In genomic region chr2:210626849-210627248, GRCh38 we compare ENCODE assay signal across 14 cellular contexts.
DNase-seq lines count a peak whose midpoint lies in the region; ATAC-seq, FAIRE-seq and TF ChIP-seq lines count a peak whose summit lies in the region.
"Had no signal": no experiment of that assay in that cellular context is flagged by ENCODE, and none has a peak within 500 bp of the region (broad histone marks: within the 10 kb centered on the region; RNA-seq: fewer than 3 reads in every experiment).

No MANE protein-coding gene starts in this region.

- H3K79me2 ChIP-seq in astrocyte (ENCODE audit: insufficient read depth, low read length) = no peaks in the 10 kb centered on the region

- H3K27me3 ChIP-seq in GM06990 (replicated peaks; ENCODE audit: control insufficient read depth, insufficient read depth, low read length) (no peaks in the 10 kb centered on the region), astrocyte (ENCODE audit: insufficient read depth, low read length) (no peaks in the 10 kb centered on the region)

- DNase-seq in GM06990 (ENCODE audit: extremely low read depth, insufficient read length) (peak; percentile 16), astrocyte (ENCODE audit: low read depth) (peak; percentile 48), kidney tubule cell (ENCODE audit: low spot score) (peak; percentile 63), HT-29 (ENCODE audit: low spot score) (no peak), cortex of kidney (lab: John Stamatoyannopoulos, UW) (no peak), HTR-8/SVneo (ENCODE audit: insufficient read length, low spot score) (no peak)
- DNase-seq: activated CD4-positive, alpha-beta T cell treated with anti-CD3 and anti-CD28 coated beads, Interleukin-2, amount 50 U/mL, for 1 hour; activated gamma-delta T cell treated with Interleukin-2 at 50 U/mL for 16 hours; CD4-positive, CD25-positive, alpha-beta regulatory T cell; left ventricle myocardium superior; NCI-H2029; T-cell had no signal

- H3K36me3 Mint-ChIP-seq in astrocyte (ENCODE audit: low read depth, unreplicated experiment) = no peaks in the 10 kb centered on the region
- H3K36me3 Mint-ChIP-seq: CD4-positive, CD25-positive, alpha-beta regulatory T cell; T-cell had no signal

- no peak overlapping the region for H3K4me3 Mint-ChIP-seq in astrocyte (ENCODE audit: unreplicated experiment)
- H3K4me3 Mint-ChIP-seq: CD4-positive, CD25-positive, alpha-beta regulatory T cell; T-cell had no signal

- H3K4me3 ChIP-seq in GM06990 (replicated peaks; ENCODE audit: low read depth, low read length) (no peak overlapping the region), astrocyte (ENCODE audit: insufficient read depth, low read depth, low read length) (no peak overlapping the region)

- H3K9me3 ChIP-seq in astrocyte (ENCODE audit: insufficient read depth, low read depth, low read length) = no peaks in the 10 kb centered on the region

- FAIRE-seq in astrocyte (lab: Jason Lieb, UNC) = no peak
- FAIRE-seq in HTR-8/SVneo (lab: Jason Lieb, UNC) = no peak

- peak overlapping the region; percentile 73 for H3K4me2 ChIP-seq in astrocyte (ENCODE audit: low read length)

- peak overlapping the region; percentile 20 for H3K27ac Mint-ChIP-seq in astrocyte (ENCODE audit: unreplicated experiment)
- H3K27ac Mint-ChIP-seq: CD4-positive, CD25-positive, alpha-beta regulatory T cell; T-cell had no signal

- peak overlapping the region; percentile 47 for H2AFZ ChIP-seq in astrocyte (ENCODE audit: low read depth, low read length)

- no peaks in the 10 kb centered on the region for H4K20me1 ChIP-seq in astrocyte (ENCODE audit: insufficient read depth, low read length)

- H3K4me1 ChIP-seq in astrocyte (ENCODE audit: insufficient read depth, low read length) = peaks cover 3% of the 10 kb centered on the region

- peak overlapping the region; percentile 19 for H3K27ac ChIP-seq in astrocyte (ENCODE audit: low read depth, low read length)

- no peaks in the 10 kb centered on the region for H3K27me3 Mint-ChIP-seq in astrocyte (ENCODE audit: low read depth, unreplicated experiment)
- H3K27me3 Mint-ChIP-seq: CD4-positive, CD25-positive, alpha-beta regulatory T cell; T-cell had no signal

- peaks cover 8% of the 10 kb centered on the region for H3K4me1 Mint-ChIP-seq in astrocyte (ENCODE audit: low read depth, unreplicated experiment)
- H3K4me1 Mint-ChIP-seq: CD4-positive, CD25-positive, alpha-beta regulatory T cell; T-cell had no signal

- H3K36me3 ChIP-seq in GM06990 (ENCODE audit: control insufficient read depth, insufficient read depth, low read length) = no peaks in the 10 kb centered on the region
- no peaks in the 10 kb centered on the region for H3K36me3 ChIP-seq in astrocyte (ENCODE audit: insufficient read depth, low read length)

- no peak overlapping the region for H3K9ac ChIP-seq in astrocyte (ENCODE audit: low read length)

- H3K9me3 Mint-ChIP-seq in astrocyte (ENCODE audit: unreplicated experiment) = no peaks in the 10 kb centered on the region
- H3K9me3 Mint-ChIP-seq: CD4-positive, CD25-positive, alpha-beta regulatory T cell; T-cell had no signal

- ATAC-seq in HG03442 (IDR thresholded peaks at IDR 0.05; ENCODE audit: unreplicated experiment) = peak; percentile 54
- ATAC-seq in HG03196 (IDR thresholded peaks at IDR 0.05; ENCODE audit: unreplicated experiment) = no peak
- ATAC-seq: left ventricle myocardium superior, T-cell had no signal

- TF ChIP-seq CTCF in GM06990 (IDR thresholded peaks at IDR 0.05; ENCODE audit: insufficient read depth, low read length, poor library complexity, severe bottlenecking) (no peak), astrocyte (IDR thresholded peaks at IDR 0.05; ENCODE audit: insufficient read depth, low read depth, low read length) (no peak)

Comparison
In these comparisons a context has a peak if more than half of its experiments do, and no peak if none do; other contexts are left out.
1. DNase-seq: peak in GM06990 (single experiment), astrocyte (single experiment) and kidney tubule cell (single experiment); none in HT-29 (single experiment), cortex of kidney (single experiment) and HTR-8/SVneo (single experiment).